ENCODE assay signal across 12 cellular contexts in genomic region chr4:153067376-153067775, GRCh38.
A peak's percentile ranks its signal among the peaks of the same experiment; 100 is the strongest.
DNase-seq lines count a peak whose midpoint lies in the region; ATAC-seq and TF ChIP-seq lines count a peak whose summit lies in the region.
"Had no signal": no experiment of that assay in that cellular context is flagged by ENCODE, and none has a peak within 500 bp of the region (broad histone marks: within the 10 kb centered on the region; RNA-seq: fewer than 3 reads in every experiment).

No MANE protein-coding gene starts in this region.

- H3K4me1 ChIP-seq in GM23338 (ENCODE audit: insufficient read depth) (peaks cover 25% of the 10 kb centered on the region), Peyer's patch (peaks cover 0 to 27% (median 0%) of the 10 kb centered on the region in 4 donors), fibroblast of lung (ENCODE audit: control insufficient read depth, extremely low read depth, insufficient read depth, low read length) (no peaks in the 10 kb centered on the region)

- H3K27ac ChIP-seq in GM23338 (ENCODE audit: low read depth) (no peak overlapping the region), Peyer's patch (peak overlapping the region in 2 of 4 donors; percentile 82 to 88), fibroblast of lung (ENCODE audit: insufficient read depth, low read length) (no peak overlapping the region), RWPE1 (no peak overlapping the region)

- TF ChIP-seq POLR2A in Peyer's patch (IDR thresholded peaks at IDR 0.05): peak; percentile 17 to 71

- POLR2A ChIA-PET in RWPE1 (lab: Yijun Ruan, JAX; ENCODE audit: low non-redundant PET): no interaction called here

- TF ChIP-seq CTCF in GM23338 (conservative IDR thresholded peaks at IDR 0.05; ENCODE audit: low read depth in 2 of 2) (no peak), Peyer's patch (IDR thresholded peaks at IDR 0.05) (no peak), fibroblast of lung (conservative IDR thresholded peaks at IDR 0.05 in 1 of 2, IDR thresholded peaks at IDR 0.05 in 1 of 2; ENCODE audit: low read depth in 1 of 2, low read length in 2 of 2) (no peak), progenitor cell of endocrine pancreas (IDR thresholded peaks at IDR 0.05; ENCODE audit: unreplicated experiment) (no peak), RWPE1 (conservative IDR thresholded peaks at IDR 0.05; ENCODE audit: low read depth) (no peak)

- peak overlapping the region; percentile 60; the same call in 1 of the 2 replicates for H3K27ac Mint-ChIP-seq in GM23338
- H3K27ac Mint-ChIP-seq in progenitor cell of endocrine pancreas: peak overlapping the region; percentile 73
- H3K27ac Mint-ChIP-seq: stimulated activated naive CD8-positive, alpha-beta T cell treated with anti-CD3 and anti-CD28 coated beads, Interleukin-15, Interleukin-2, amounts not matched to agents 100 ng/mL and 50 ng/mL, for 24 hours had no signal

- DNase-seq in GM23338 (ENCODE audit: low spot score) (peak; percentile 30), Peyer's patch (peak in 1 of 3 donors; percentile 84), fibroblast of lung (ENCODE audit: low read depth in 2 of 2) (peak; percentile 24 to 57), progenitor cell of endocrine pancreas (ENCODE audit: low spot score, unreplicated experiment) (no peak), OCI-M2 (lab: John Stamatoyannopoulos, UW; ENCODE audit: unreplicated experiment) (no peak), NCI-H2107 treated with DMSO at 0.1 percent for 48 hours (lab: John Stamatoyannopoulos, UW; ENCODE audit: unreplicated experiment) (no peak), RWPE1 (ENCODE audit: low spot score) (no peak)
- DNase-seq: NCI-H1092, NCI-H69 had no signal

- H3K36me3 Mint-ChIP-seq in GM23338 (ENCODE audit: low read depth) (peaks cover 8% of the 10 kb centered on the region), progenitor cell of endocrine pancreas (ENCODE audit: insufficient read depth) (no peaks in the 10 kb centered on the region)
- H3K36me3 Mint-ChIP-seq: brain had no signal

- H3K9ac ChIP-seq in fibroblast of lung (ENCODE audit: insufficient read depth, low read length): no peak overlapping the region

- no peak overlapping the region for H3K4me3 ChIP-seq in GM23338
- H3K4me3 ChIP-seq in Peyer's patch: no peak overlapping the region
- no peak overlapping the region for H3K4me3 ChIP-seq in fibroblast of lung (replicated peaks in 1 of 4; ENCODE audit: control extremely low read depth in 1 of 4, insufficient read depth in 1 of 4, low read depth in 3 of 4, low read length in 4 of 4)

- no peak overlapping the region for H3K4me3 Mint-ChIP-seq in GM23338
- no peak overlapping the region for H3K4me3 Mint-ChIP-seq in progenitor cell of endocrine pancreas (ENCODE audit: low read depth)
- H3K4me3 Mint-ChIP-seq: brain; stimulated activated naive CD8-positive, alpha-beta T cell treated with anti-CD3 and anti-CD28 coated beads, Interleukin-15, Interleukin-2, amounts not matched to agents 100 ng/mL and 50 ng/mL, for 24 hours had no signal

- no peaks in the 10 kb centered on the region for H3K9me3 ChIP-seq in Peyer's patch
- no peaks in the 10 kb centered on the region for H3K9me3 ChIP-seq in fibroblast of lung (ENCODE audit: control insufficient read depth, insufficient read depth, low read depth, low read length)

- H3K27me3 Mint-ChIP-seq in GM23338 (ENCODE audit: insufficient read depth, low read depth, poor library complexity) (peaks cover 1% of the 10 kb centered on the region), progenitor cell of endocrine pancreas (peaks cover 3% of the 10 kb centered on the region)
- H3K27me3 Mint-ChIP-seq: brain; stimulated activated naive CD8-positive, alpha-beta T cell treated with anti-CD3 and anti-CD28 coated beads, Interleukin-15, Interleukin-2, amounts not matched to agents 100 ng/mL and 50 ng/mL, for 24 hours had no signal

- no peaks in the 10 kb centered on the region for H3K27me3 ChIP-seq in GM23338 (ENCODE audit: insufficient read depth)
- no peaks in the 10 kb centered on the region for H3K27me3 ChIP-seq in Peyer's patch
- H3K27me3 ChIP-seq in fibroblast of lung (ENCODE audit: control insufficient read depth, insufficient read depth, low read length): no peaks in the 10 kb centered on the region

- H3K79me2 ChIP-seq in GM23338 (replicated peaks; ENCODE audit: insufficient read depth): no peaks in the 10 kb centered on the region
- H3K79me2 ChIP-seq in fibroblast of lung (ENCODE audit: control insufficient read depth, insufficient read depth, low read length): no peaks in the 10 kb centered on the region

- CTCF ChIA-PET in RWPE1 (lab: Yijun Ruan, JAX): interaction anchor here (0.6 kb wide), 1 partner anchor 1386 kb away, joined by 3 read pairs; no protein-coding TSS in a partner anchor

- peaks cover 3% of the 10 kb centered on the region for H3K9me3 Mint-ChIP-seq in GM23338
- peaks cover 3% of the 10 kb centered on the region for H3K9me3 Mint-ChIP-seq in progenitor cell of endocrine pancreas (ENCODE audit: low read depth)
- H3K9me3 Mint-ChIP-seq: stimulated activated naive CD8-positive, alpha-beta T cell treated with anti-CD3 and anti-CD28 coated beads, Interleukin-15, Interleukin-2, amounts not matched to agents 100 ng/mL and 50 ng/mL, for 24 hours had no signal

- H4K20me1 ChIP-seq in GM23338 (replicated peaks; ENCODE audit: insufficient read depth) (no peaks in the 10 kb centered on the region), fibroblast of lung (ENCODE audit: control insufficient read depth, extremely low read depth, insufficient read depth, low read length) (no peaks in the 10 kb centered on the region)

- H3K36me3 ChIP-seq in GM23338 (ENCODE audit: insufficient read depth) (no peaks in the 10 kb centered on the region), Peyer's patch (no peaks in the 10 kb centered on the region), fibroblast of lung (ENCODE audit: control insufficient read depth, insufficient read depth, low read length) (no peaks in the 10 kb centered on the region)

- H3K4me2 ChIP-seq in GM23338 (peak overlapping the region; percentile 41; the same call in 1 of the 2 replicates), fibroblast of lung (ENCODE audit: extremely low read depth, insufficient read depth, low read length) (no peak overlapping the region)

- H3F3A ChIP-seq in GM23338 (replicated peaks; ENCODE audit: low read depth): no peaks in the 10 kb centered on the region

- peak; percentile 24 for ATAC-seq in GM23338
- ATAC-seq in GM18520 (IDR thresholded peaks at IDR 0.05; ENCODE audit: unreplicated experiment): no peak

- H3K4me1 Mint-ChIP-seq in GM23338 (peaks cover 25% of the 10 kb centered on the region), progenitor cell of endocrine pancreas (ENCODE audit: low read depth) (peaks cover 8% of the 10 kb centered on the region)

- 0 out of 2 replicates have a peak, but pooled peaks cover 4% of the 10 kb centered on the region for H3K9me2 ChIP-seq in GM23338 (ENCODE audit: insufficient read depth)

- H2AFZ ChIP-seq in GM23338: peak overlapping the region; percentile 81
- H2AFZ ChIP-seq in fibroblast of lung (ENCODE audit: low read length): no peak overlapping the region

TF ChIP-seq in GM23338, 12 proteins besides CTCF, POLR2A, EP300 and RAD21 (continues in another document):
- no peak for TF ChIP-seq EZH2phosphoT487 (IDR thresholded peaks at IDR 0.05; ENCODE audit: unreplicated experiment)
- TF ChIP-seq REST (IDR thresholded peaks at IDR 0.05; ENCODE audit: unreplicated experiment): no peak
- TF ChIP-seq ZNF114 (CRISPR knock-in tag; IDR thresholded peaks at IDR 0.05): no peak
- TF ChIP-seq ZNF331 (CRISPR knock-in tag; IDR thresholded peaks at IDR 0.05; ENCODE audit: low read depth): no peak

Comparison
In these comparisons a context has a peak if more than half of its experiments do, and no peak if none do; other contexts are left out.
1. DNase-seq: peak in GM23338 (single experiment) and fibroblast of lung (2 of 2); none in progenitor cell of endocrine pancreas (single experiment), OCI-M2 (single experiment), NCI-H2107 treated with DMSO at 0.1 percent for 48 hours (single experiment) and RWPE1 (single experiment).